13 cellular contexts compared by ENCODE assay signal in the genomic region with DNA sequence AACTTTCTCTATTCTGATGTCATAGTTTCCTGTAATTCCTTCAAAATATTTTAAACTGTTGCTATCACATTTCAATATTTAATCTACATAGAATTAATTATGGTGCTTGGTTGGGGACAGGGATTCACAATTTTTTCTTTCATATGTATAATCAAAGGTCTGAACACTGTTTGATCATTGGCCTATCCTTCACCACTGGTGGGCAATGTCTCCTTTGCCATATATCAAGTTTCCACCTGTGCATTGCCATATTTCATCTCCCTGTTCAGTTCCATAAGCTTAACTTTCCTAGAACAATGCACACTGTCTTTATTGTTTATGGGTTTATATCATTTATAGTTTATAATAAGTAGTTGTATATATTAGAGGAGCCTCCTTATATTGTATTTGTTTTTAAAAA.
"Had no signal": no experiment of that assay in that cellular context is flagged by ENCODE, and none has a peak within 500 bp of the region (broad histone marks: within the 10 kb centered on the region; RNA-seq: fewer than 3 reads in every experiment).

No MANE protein-coding gene starts in this region.

- DNase-seq: activated CD4-positive, alpha-beta T cell treated with anti-CD3 and anti-CD28 coated beads, Interleukin-2, amount 50 U/mL, for 1 hour; activated CD8-positive, alpha-beta memory T cell treated with anti-CD3 and anti-CD28 coated beads for 24 hours; activated naive CD8-positive, alpha-beta T cell treated with anti-CD3 and anti-CD28 coated beads for 36 hours; amygdala; cortex of kidney; effector memory CD4-positive, alpha-beta T cell; nucleus accumbens; posterior cingulate gyrus; retina; stimulated activated CD4-positive, alpha-beta T cell treated with anti-CD3 and anti-CD28 coated beads, Interleukin-4, amount 100 ng/mL, for 1 hour; stimulated activated naive CD4-positive, alpha-beta T cell; tibial artery had no signal

- H3K4me3 ChIP-seq: tibial artery had no signal

- H3K27ac ChIP-seq: epithelial cell of prostate, tibial artery had no signal

- H3K27me3 ChIP-seq: tibial artery had no signal

- H3K4me1 ChIP-seq: tibial artery had no signal

- H3K36me3 ChIP-seq: tibial artery had no signal
